8 cellular contexts compared by ENCODE assay signal in the genomic region with DNA sequence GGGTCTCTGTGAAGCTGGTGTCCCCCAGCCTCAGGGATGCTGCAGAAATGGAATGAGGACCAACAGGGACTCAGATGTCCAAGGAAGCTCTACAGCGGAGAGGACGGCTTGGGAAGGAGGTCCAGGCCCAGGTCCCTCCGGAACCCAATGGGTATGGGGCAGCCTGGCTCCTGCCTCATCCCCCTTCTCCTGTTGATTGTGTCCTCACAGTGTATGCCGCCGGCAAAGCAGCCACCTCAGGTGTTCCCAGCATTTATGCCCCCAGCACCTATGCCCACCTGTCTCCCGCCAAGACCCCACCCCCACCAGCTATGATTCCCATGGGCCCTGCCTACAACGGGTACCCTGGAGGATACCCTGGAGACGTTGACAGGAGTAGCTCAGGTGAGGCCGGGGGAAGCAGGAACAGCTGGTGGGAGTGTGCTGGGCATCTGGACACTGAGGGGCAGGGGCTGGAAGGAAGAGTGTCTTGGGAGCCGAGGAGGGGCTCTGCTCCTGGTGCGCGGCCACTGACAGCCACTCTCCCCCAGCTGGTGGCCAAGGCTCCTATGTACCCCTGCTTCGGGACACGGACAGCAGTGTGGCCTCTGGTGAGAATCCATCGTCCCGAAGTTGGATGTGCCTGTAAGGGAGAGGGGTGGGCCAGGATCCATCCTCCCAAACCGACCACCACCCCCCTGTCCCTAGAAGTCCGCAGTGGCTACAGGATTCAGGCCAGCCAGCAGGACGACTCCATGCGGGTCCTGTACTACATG. TPM values are rescaled to one million over a fixed set of nuclear protein-coding genes. Genes with fewer than 3 reads are reported as not detected.
DNase-seq lines count a peak whose midpoint lies in the region; ATAC-seq and TF ChIP-seq lines count a peak whose summit lies in the region.

No MANE protein-coding gene starts in this region.

- POLR2A ChIA-PET in naive thymus-derived CD8-positive, alpha-beta T cell (lab: Charles Lee): interaction anchor here (0.5 to 7.7 kb wide), 9 partner anchors 12 to 125 kb away, joined by 3 to 91 read pairs (median 4); a partner anchor contains a TSS

- DNase-seq in AG20443 (ENCODE audit: low spot score): peak; percentile 2
- peak; percentile 13 for DNase-seq in NCI-H69 (lab: John Stamatoyannopoulos, UW)
- peak in 6 of 10 donors; percentile 3 to 44 (median 32) for DNase-seq in dorsolateral prefrontal cortex
- peak in 1 of 10 donors; percentile 63 for DNase-seq in naive thymus-derived CD8-positive, alpha-beta T cell
- no peak for DNase-seq in mucosa of gallbladder (ENCODE audit: low spot score)

- no peak for ATAC-seq in naive thymus-derived CD8-positive, alpha-beta T cell
- ATAC-seq in GM21576 (IDR thresholded peaks at IDR 0.05; ENCODE audit: unreplicated experiment) (no peak), HG02938 (IDR thresholded peaks at IDR 0.05; ENCODE audit: unreplicated experiment) (no peak), HG02885 (IDR thresholded peaks at IDR 0.05; ENCODE audit: poor library complexity, unreplicated experiment) (no peak)

- H3K27me3 ChIP-seq in dorsolateral prefrontal cortex: no peaks in the 10 kb centered on the region

- no peak for TF ChIP-seq CTCF in dorsolateral prefrontal cortex (IDR thresholded peaks at IDR 0.05 in 54 of 56, conservative IDR thresholded peaks at IDR 0.05 in 2 of 56; ENCODE audit: low read depth in 1 of 56, partially characterized antibody in 56 of 56)

- peak overlapping the region; percentile 66 to 90 (median 79) for H3K4me3 Mint-ChIP-seq in naive thymus-derived CD8-positive, alpha-beta T cell

- peak overlapping the region in 48 of 59 donors; percentile 25 to 99 (median 96) for H3K27ac ChIP-seq in dorsolateral prefrontal cortex

- H3K27me3 Mint-ChIP-seq in naive thymus-derived CD8-positive, alpha-beta T cell: no peaks in the 10 kb centered on the region

- H3K36me3 Mint-ChIP-seq in naive thymus-derived CD8-positive, alpha-beta T cell: peaks cover 0 to 35% (median 4%) of the 10 kb centered on the region in 3 donors

- intact Hi-C loops in dorsolateral prefrontal cortex (cut with DNase I): loop anchor here (5.0 to 10.0 kb wide), 4 partner anchors 39 to 294 kb away; a partner anchor contains a TSS

- H3K9me3 Mint-ChIP-seq in naive thymus-derived CD8-positive, alpha-beta T cell: no peaks in the 10 kb centered on the region

- H3K27ac Mint-ChIP-seq in naive thymus-derived CD8-positive, alpha-beta T cell: peak overlapping the region; percentile 74 to 95 (median 90)

- H3K4me1 Mint-ChIP-seq in naive thymus-derived CD8-positive, alpha-beta T cell: peaks cover 17 to 48% (median 41%) of the 10 kb centered on the region in 4 donors

- H3K4me3 ChIP-seq in dorsolateral prefrontal cortex: peak overlapping the region in 46 of 59 donors; percentile 39 to 96 (median 86)

RNA-seq across cellular contexts. Expression of a gene that starts 2.4 kb away (rescaled TPM):
- total RNA-seq in dorsolateral prefrontal cortex (100 to 1,000 TPM; 141 to 299 (median 188) TPM), mucosa of gallbladder (174 TPM)
- 100 to 1,000 TPM; 226 to 232 TPM for total RNA-seq in naive thymus-derived CD8-positive, alpha-beta T cell
- 1 to 10 TPM; 4.5 to 6.9 (median 5.2) TPM for polyA plus RNA-seq in naive thymus-derived CD8-positive, alpha-beta T cell

RNA-seq across cellular contexts. Expression of a gene that starts 16.0 kb away (rescaled TPM):
- total RNA-seq in dorsolateral prefrontal cortex: 10 to 100 TPM in 42 of 120 experiments, 1 to 10 TPM in 68, under 1 TPM in 3, not detected in 7; 0.82 to 44.5 (median 6.7) TPM
- total RNA-seq in naive thymus-derived CD8-positive, alpha-beta T cell: 1 to 10 TPM; 2.5 to 2.6 TPM
- under 1 TPM in 1 of 3 donors, not detected in 2; 0.06 TPM for polyA plus RNA-seq in naive thymus-derived CD8-positive, alpha-beta T cell
- 1.2 TPM for total RNA-seq in mucosa of gallbladder

RNA-seq across cellular contexts. Expression of a gene that starts 17.5 kb away (rescaled TPM):
- total RNA-seq in dorsolateral prefrontal cortex (10 to 100 TPM in 26 of 120 experiments, 1 to 10 TPM in 94; 3.1 to 18.0 (median 7.6) TPM), mucosa of gallbladder (229 TPM)
- total RNA-seq in naive thymus-derived CD8-positive, alpha-beta T cell: 10 to 100 TPM; 57.4 to 59.9 TPM
- 100 to 1,000 TPM in 1 of 3 donors, 10 to 100 TPM in 2; 36.7 to 106 (median 65.7) TPM for polyA plus RNA-seq in naive thymus-derived CD8-positive, alpha-beta T cell

RNA-seq across cellular contexts. Expression of a gene that starts 25.6 kb away (rescaled TPM):
- total RNA-seq in dorsolateral prefrontal cortex (1,000 to 10,000 TPM in 1 of 120 experiments, 100 to 1,000 TPM in 101, 10 to 100 TPM in 18; 27.9 to 1,472 (median 249) TPM), mucosa of gallbladder (not detected)
- total RNA-seq in naive thymus-derived CD8-positive, alpha-beta T cell: not detected
- under 1 TPM in 1 of 3 donors, not detected in 2; 0.08 TPM for polyA plus RNA-seq in naive thymus-derived CD8-positive, alpha-beta T cell

RNA-seq across cellular contexts. Expression of a gene that starts 37.8 kb away (rescaled TPM):
- total RNA-seq in dorsolateral prefrontal cortex (under 1 TPM in 3 of 120 experiments, not detected in 117; 0.53 to 0.62 (median 0.59) TPM), mucosa of gallbladder (not detected)
- total RNA-seq in naive thymus-derived CD8-positive, alpha-beta T cell: not detected
- not detected for polyA plus RNA-seq in naive thymus-derived CD8-positive, alpha-beta T cell
